In the genomic region with DNA sequence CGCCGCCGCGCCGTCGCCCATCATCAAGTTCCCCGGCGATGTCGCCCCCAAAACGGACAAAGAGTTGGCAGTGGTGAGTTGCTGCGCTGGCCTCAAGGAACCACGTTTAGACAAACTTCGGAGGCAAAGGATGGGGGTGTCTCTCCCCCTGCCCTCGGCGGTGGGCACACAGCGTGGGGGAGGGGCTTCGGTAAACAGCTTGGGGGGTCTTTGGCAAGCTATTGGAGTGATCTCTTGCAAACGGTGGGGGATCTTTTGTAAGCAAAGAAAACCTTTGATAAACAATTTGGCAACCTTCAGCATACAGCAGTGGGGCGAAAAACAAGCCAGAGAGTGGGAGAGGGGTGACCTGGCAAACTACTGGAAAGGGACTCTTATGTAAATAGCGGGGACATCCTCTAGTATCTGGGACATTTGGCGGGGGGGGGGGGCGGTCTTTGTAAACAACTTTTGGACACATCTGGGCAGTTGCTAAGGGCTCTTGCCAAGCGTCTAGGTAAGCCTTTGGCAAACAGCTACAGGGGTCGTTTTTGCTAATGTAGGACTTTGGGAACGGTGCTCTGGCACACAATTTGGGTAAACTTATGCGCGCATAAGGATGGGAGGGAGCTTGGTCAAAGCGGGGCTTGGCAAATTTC, we compare ENCODE assay signal across 8 cellular contexts. TPM values are rescaled to one million over a fixed set of nuclear protein-coding genes. Genes with fewer than 3 reads are reported as not detected.
A peak's percentile ranks its signal among the peaks of the same experiment; 100 is the strongest.
DNase-seq lines count a peak whose midpoint lies in the region; TF ChIP-seq lines count a peak whose summit lies in the region.

No MANE protein-coding gene starts in this region.

- in situ Hi-C loops in brain microvascular endothelial cell (cut with HindIII; ENCODE audit: low pct_ligation_motif_present, low sequenced_read_pairs): no loop called here

- peak overlapping the region; percentile 78 for H3K9ac ChIP-seq in HUES64 (ENCODE audit: low read depth, low read length)

- intact Hi-C loops in stomach (cut with DNase I; ENCODE audit: low total_unique reads): no loop called here

- under 1% methylated on average over 28 of the region's 28 CpGs for WGBS in HUES64
- 2 to 3% (median 3%) methylated on average over 16 to 28 of the region's 28 CpGs for WGBS in stomach, 5 donors

- TF ChIP-seq CTCF in brain microvascular endothelial cell (IDR thresholded peaks at IDR 0.05; ENCODE audit: low read depth, low read length, missing control alignments) (no peak), kidney epithelial cell (IDR thresholded peaks at IDR 0.05; ENCODE audit: insufficient read depth, low read length, poor library complexity, severe bottlenecking) (no peak), stomach (IDR thresholded peaks at IDR 0.05) (no peak)

- H3K36me3 ChIP-seq in HUES64 (ENCODE audit: insufficient read depth, low read length) (peaks cover 22% of the 10 kb centered on the region), brain microvascular endothelial cell (replicated peaks) (peaks cover 17% of the 10 kb centered on the region), kidney epithelial cell (ENCODE audit: control insufficient read depth, insufficient read depth, low read length) (no peaks in the 10 kb centered on the region), stomach (peaks cover 0 to 14% (median 5%) of the 10 kb centered on the region in 4 donors)
- no peaks in the 10 kb centered on the region for H3K36me3 ChIP-seq in effector memory CD4-positive, alpha-beta T cell (ENCODE audit: control insufficient read depth, insufficient read depth, low read length)

- peaks cover 28% of the 10 kb centered on the region for H3K4me1 ChIP-seq in HUES64 (ENCODE audit: insufficient read depth, low read length)
- peaks cover 11 to 39% (median 19%) of the 10 kb centered on the region in 4 donors for H3K4me1 ChIP-seq in stomach
- no peaks in the 10 kb centered on the region for H3K4me1 ChIP-seq in effector memory CD4-positive, alpha-beta T cell (ENCODE audit: control insufficient read depth, insufficient read depth, low read length, poor library complexity, severe bottlenecking)

- peak overlapping the region; percentile 67 for H3K4me3 ChIP-seq in HUES64 (ENCODE audit: low read length)
- peak overlapping the region; percentile 92 for H3K4me3 ChIP-seq in brain microvascular endothelial cell (ENCODE audit: low read depth, low read length)
- H3K4me3 ChIP-seq in kidney epithelial cell (ENCODE audit: low read depth, low read length): peak overlapping the region; percentile 46
- H3K4me3 ChIP-seq in stomach: peak overlapping the region; percentile 48 to 58 (median 52)
- H3K4me3 ChIP-seq in effector memory CD4-positive, alpha-beta T cell (ENCODE audit: insufficient read depth, low read depth, low read length, poor library complexity, severe bottlenecking): no peak overlapping the region

- H3K27ac ChIP-seq in HUES64 (ENCODE audit: low read depth, low read length) (peak overlapping the region; percentile 73; the same call in 1 of the 2 replicates), brain microvascular endothelial cell (peak overlapping the region; percentile 36), stomach (peak overlapping the region; percentile 62 to 86 (median 84))
- H3K27ac ChIP-seq in effector memory CD4-positive, alpha-beta T cell (ENCODE audit: insufficient read depth, low read length, poor library complexity, severe bottlenecking): no peak overlapping the region

- H3K9me3 ChIP-seq in HUES64 (ENCODE audit: insufficient read depth, low read depth, low read length) (no peaks in the 10 kb centered on the region), stomach (no peaks in the 10 kb centered on the region)
- no peaks in the 10 kb centered on the region for H3K9me3 ChIP-seq in effector memory CD4-positive, alpha-beta T cell (ENCODE audit: control insufficient read depth, low read length)

- peaks cover 64% of the 10 kb centered on the region for H3K27me3 ChIP-seq in HUES64 (ENCODE audit: insufficient read depth, low read length)
- H3K27me3 ChIP-seq in brain microvascular endothelial cell (replicated peaks): no peaks in the 10 kb centered on the region
- H3K27me3 ChIP-seq in kidney epithelial cell (ENCODE audit: control insufficient read depth, insufficient read depth, low read length): no peaks in the 10 kb centered on the region
- peaks cover 3 to 40% (median 19%) of the 10 kb centered on the region in 3 donors for H3K27me3 ChIP-seq in stomach
- peaks cover 3% of the 10 kb centered on the region for H3K27me3 ChIP-seq in effector memory CD4-positive, alpha-beta T cell (replicated peaks; ENCODE audit: control insufficient read depth, insufficient read depth, low read length, poor library complexity, severe bottlenecking)

- TF ChIP-seq EP300 in stomach (IDR thresholded peaks at IDR 0.05): no peak

- DNase-seq in brain microvascular endothelial cell (no peak), kidney epithelial cell (ENCODE audit: low read depth) (no peak), stomach (no peak), GDM1 (lab: John Stamatoyannopoulos, UW) (no peak), NCI-H146 (lab: John Stamatoyannopoulos, UW) (no peak)
- no peak for DNase-seq in effector memory CD4-positive, alpha-beta T cell
- DNase-seq in stimulated activated naive CD4-positive, alpha-beta T cell (lab: John Stamatoyannopoulos, UW): no peak

- TF ChIP-seq POLR2A in stomach (IDR thresholded peaks at IDR 0.05): no peak

RNA-seq across cellular contexts. Expression of a gene that starts 0.7 kb away (rescaled TPM):
- 94.2 TPM for polyA plus RNA-seq in HUES64 (2013, experiment 1 of 2)
- polyA plus RNA-seq in HUES64 (2013, experiment 2 of 2): 96.7 TPM
- 188 and 216 TPM in 2 replicates for total RNA-seq in kidney epithelial cell
- total RNA-seq in stomach: 100 to 1,000 TPM in 4 of 5 donors, 10 to 100 TPM in 1; 67.9 to 206 (median 142) TPM
- polyA plus RNA-seq in stomach: 10 to 100 TPM; 17.7 to 67.9 (median 39.6) TPM

RNA-seq across cellular contexts. Expression of a gene that starts 29.2 kb away (rescaled TPM):
- polyA plus RNA-seq in HUES64 (2013, experiment 1 of 2): 3.9 TPM
- 4.8 TPM for polyA plus RNA-seq in HUES64 (2013, experiment 2 of 2)
- 3.1 and 4.2 TPM in 2 replicates for total RNA-seq in kidney epithelial cell
- total RNA-seq in stomach: 10 to 100 TPM in 3 of 5 donors, 1 to 10 TPM in 1, not detected in 1; 1.4 to 36.2 (median 13.1) TPM
- 1 to 10 TPM; 3.7 to 6.6 (median 6.5) TPM for polyA plus RNA-seq in stomach
